1 cellular context compared by ENCODE assay signal in the genomic region with DNA sequence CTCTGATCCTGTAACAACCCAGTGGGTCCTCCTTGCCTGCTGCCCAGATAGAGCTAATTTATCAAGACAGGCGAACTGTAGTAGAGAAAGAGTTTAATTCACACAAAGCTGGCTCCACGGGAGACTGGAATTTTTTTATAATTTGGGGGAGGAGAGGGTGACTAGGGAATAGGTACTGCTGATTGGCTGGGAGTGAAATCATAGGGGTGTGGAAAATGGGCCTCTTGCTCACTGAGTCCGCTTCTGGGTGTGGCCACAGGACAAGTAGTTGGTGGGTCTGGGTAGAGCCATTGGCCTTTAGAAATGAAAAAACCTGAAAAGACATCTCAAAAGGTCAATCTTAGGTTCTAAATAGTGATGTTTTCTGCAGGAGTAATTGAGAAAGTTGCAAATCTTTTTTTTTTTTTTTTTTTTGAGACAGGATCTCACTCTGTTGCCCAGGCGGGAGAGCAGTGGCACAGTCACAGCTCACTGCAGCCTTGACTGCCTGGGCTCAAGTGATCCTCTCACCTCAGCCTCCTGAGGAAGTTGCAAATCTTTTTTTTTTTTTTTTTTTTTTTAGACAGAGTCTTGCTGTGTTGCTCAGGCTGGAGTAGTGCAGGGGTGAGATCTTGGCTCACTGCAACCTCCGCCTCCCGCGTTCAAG.
TF ChIP-seq lines count a peak whose summit lies in the region.

No MANE protein-coding gene starts in this region.

TF ChIP-seq in HCT116, 20 proteins besides CTCF, POLR2A, EP300 and RAD21:
- no peak for TF ChIP-seq EZH2phosphoT487 (IDR thresholded peaks at IDR 0.05; ENCODE audit: borderline replicate concordance)
- no peak for TF ChIP-seq JUND (IDR thresholded peaks at IDR 0.05)
- TF ChIP-seq EZH2 (IDR thresholded peaks at IDR 0.05), result no peak
- no peak for TF ChIP-seq POLR2AphosphoS5 (IDR thresholded peaks at IDR 0.05; ENCODE audit: low read depth, low read length)
- no peak for TF ChIP-seq EGR1 (IDR thresholded peaks at IDR 0.05; ENCODE audit: low read depth)
- no peak for TF ChIP-seq REST (IDR thresholded peaks at IDR 0.05; ENCODE audit: low read depth)
- no peak for TF ChIP-seq CBX3 (IDR thresholded peaks at IDR 0.05; ENCODE audit: low read depth)
